Comparison of ENCODE assay signal across 1 cellular context in the genomic region with DNA sequence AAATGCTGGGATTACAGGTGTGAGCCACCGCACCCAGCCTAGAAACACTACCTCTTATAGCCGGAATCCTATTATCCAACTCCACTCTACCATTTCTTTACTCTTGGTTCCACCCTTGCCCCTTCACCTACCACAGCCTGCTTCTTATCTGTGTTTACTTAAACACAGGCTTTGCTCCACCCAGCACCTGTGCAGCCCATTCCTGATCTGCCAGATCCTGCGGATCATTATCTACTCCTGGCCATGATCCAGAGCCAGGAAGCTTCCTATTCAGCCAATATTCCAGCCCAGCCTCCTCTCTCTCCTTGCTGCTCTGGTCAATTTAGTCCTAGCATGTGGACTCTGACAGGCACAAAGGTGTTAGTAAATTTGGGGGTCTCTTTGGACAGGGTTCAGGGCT.
TF ChIP-seq lines count a peak whose summit lies in the region.

No MANE protein-coding gene starts in this region.

TF ChIP-seq in liver, 16 proteins besides CTCF, POLR2A, EP300 and RAD21 (continued from another document):
- TF ChIP-seq, protein P1, sequence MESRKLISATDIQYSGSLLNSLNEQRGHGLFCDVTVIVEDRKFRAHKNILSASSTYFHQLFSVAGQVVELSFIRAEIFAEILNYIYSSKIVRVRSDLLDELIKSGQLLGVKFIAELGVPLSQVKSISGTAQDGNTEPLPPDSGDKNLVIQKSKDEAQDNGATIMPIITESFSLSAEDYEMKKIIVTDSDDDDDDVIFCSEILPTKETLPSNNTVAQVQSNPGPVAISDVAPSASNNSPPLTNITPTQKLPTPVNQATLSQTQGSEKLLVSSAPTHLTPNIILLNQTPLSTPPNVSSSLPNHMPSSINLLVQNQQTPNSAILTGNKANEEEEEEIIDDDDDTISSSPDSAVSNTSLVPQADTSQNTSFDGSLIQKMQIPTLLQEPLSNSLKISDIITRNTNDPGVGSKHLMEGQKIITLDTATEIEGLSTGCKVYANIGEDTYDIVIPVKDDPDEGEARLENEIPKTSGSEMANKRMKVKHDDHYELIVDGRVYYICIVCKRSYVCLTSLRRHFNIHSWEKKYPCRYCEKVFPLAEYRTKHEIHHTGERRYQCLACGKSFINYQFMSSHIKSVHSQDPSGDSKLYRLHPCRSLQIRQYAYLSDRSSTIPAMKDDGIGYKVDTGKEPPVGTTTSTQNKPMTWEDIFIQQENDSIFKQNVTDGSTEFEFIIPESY (IDR thresholded peaks at IDR 0.05) = peak; percentile 70
- TF ChIP-seq, protein P2, sequence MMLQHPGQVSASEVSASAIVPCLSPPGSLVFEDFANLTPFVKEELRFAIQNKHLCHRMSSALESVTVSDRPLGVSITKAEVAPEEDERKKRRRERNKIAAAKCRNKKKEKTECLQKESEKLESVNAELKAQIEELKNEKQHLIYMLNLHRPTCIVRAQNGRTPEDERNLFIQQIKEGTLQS (IDR thresholded peaks at IDR 0.05) = no peak
- peak in 1 of 2 donors; percentile 16 for TF ChIP-seq JUND (IDR thresholded peaks at IDR 0.05)
- TF ChIP-seq HNF4G (IDR thresholded peaks at IDR 0.05) = no peak
- peak in 1 of 2 donors; percentile 51 for TF ChIP-seq HNF4A (conservative IDR thresholded peaks at IDR 0.05)
- peak; percentile 48 for TF ChIP-seq SP1 (IDR thresholded peaks at IDR 0.05)
- peak; percentile 63 for TF ChIP-seq YY1 (IDR thresholded peaks at IDR 0.05)
- TF ChIP-seq RXRA (IDR thresholded peaks at IDR 0.05) = peak; percentile 32 to 74
